Comparison of ENCODE assay signal across 9 cellular contexts in the genomic region with DNA sequence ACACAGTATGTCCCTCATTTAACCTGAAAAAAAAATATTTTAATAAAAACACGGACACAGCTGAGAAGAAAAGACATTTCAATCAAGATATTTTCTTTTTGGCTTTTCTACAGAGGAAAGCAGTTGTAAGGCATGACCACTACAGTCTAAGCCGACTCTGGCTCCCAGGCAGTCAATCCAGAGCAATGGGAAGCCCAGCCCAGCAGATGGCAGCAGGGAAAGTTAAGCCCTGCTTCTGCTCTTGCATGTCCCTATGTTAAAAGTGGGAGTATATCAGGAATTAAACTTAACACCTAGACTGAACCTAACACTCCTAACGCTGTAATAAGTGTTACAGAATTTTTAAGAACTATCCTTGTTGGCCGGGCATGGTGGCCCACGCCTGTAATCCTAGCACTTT. TPM values are rescaled to one million over a fixed set of nuclear protein-coding genes. Genes with fewer than 3 reads are reported as not detected.
DNase-seq lines count a peak whose midpoint lies in the region; ATAC-seq and TF ChIP-seq lines count a peak whose summit lies in the region.
"Had no signal": no experiment of that assay in that cellular context is flagged by ENCODE, and none has a peak within 500 bp of the region (broad histone marks: within the 10 kb centered on the region; RNA-seq: fewer than 3 reads in every experiment).

No MANE protein-coding gene starts in this region.

- H3K4ac ChIP-seq in IMR-90 (ENCODE audit: low read depth, low read length) = no peak overlapping the region

- no peak overlapping the region for H2BK120ac ChIP-seq in IMR-90 (ENCODE audit: low read depth, low read length)

- H2BK20ac ChIP-seq in IMR-90 (ENCODE audit: low read depth, low read length) = no peak overlapping the region

- no peak overlapping the region for H3K4me3 Mint-ChIP-seq in Calu3 (ENCODE audit: low read depth, unreplicated experiment)

- no peaks in the 10 kb centered on the region for H3K4me1 Mint-ChIP-seq in Calu3 (ENCODE audit: low read depth, unreplicated experiment)

- H3K56ac ChIP-seq in IMR-90 (ENCODE audit: extremely low read depth, insufficient read depth, low read length) = no peak overlapping the region

- ATAC-seq in IMR-90 (ENCODE audit: low read depth) (peak; percentile 64), lower lobe of right lung (peak in 1 of 2 donors; percentile 74), sciatic nerve (no peak)
- ATAC-seq in activated naive CD4-positive, alpha-beta T cell treated with anti-CD3 and anti-CD28 coated beads, Interleukin-2, amount 50 U/mL, for 72 hours = no peak

- no peaks in the 10 kb centered on the region for H4K20me1 ChIP-seq in IMR-90 (ENCODE audit: insufficient read depth, low read length)
- no peaks in the 10 kb centered on the region for H4K20me1 ChIP-seq in mammary epithelial cell (ENCODE audit: insufficient read depth, low read length)

- H4K5ac ChIP-seq in IMR-90 (ENCODE audit: low read depth, low read length) = no peak overlapping the region

- no peaks in the 10 kb centered on the region for H3K9me3 Mint-ChIP-seq in Calu3 (ENCODE audit: low read depth, unreplicated experiment)
- H3K9me3 Mint-ChIP-seq in activated naive CD4-positive, alpha-beta T cell treated with anti-CD3 and anti-CD28 coated beads, Interleukin-2, amount 50 U/mL, for 72 hours = no peaks in the 10 kb centered on the region

- H2AK5ac ChIP-seq in IMR-90 (ENCODE audit: low read depth, low read length) = no peak overlapping the region

- H2AFZ ChIP-seq in IMR-90 (replicated peaks; ENCODE audit: low read length, poor library complexity) (no peak overlapping the region), mammary epithelial cell (ENCODE audit: low read depth, low read length) (no peak overlapping the region)

- H3K9me3 ChIP-seq in IMR-90 (ENCODE audit: control insufficient read depth, insufficient read depth, low read length) (no peaks in the 10 kb centered on the region), mammary epithelial cell (replicated peaks; ENCODE audit: insufficient read depth, low read length) (no peaks in the 10 kb centered on the region), lower lobe of right lung (no peaks in the 10 kb centered on the region)

- no peak overlapping the region for H3K18ac ChIP-seq in IMR-90 (ENCODE audit: low read depth, low read length)

- H3K23ac ChIP-seq in IMR-90 (ENCODE audit: low read depth, low read length) = no peak overlapping the region

- DNase-seq in Calu3 (peak; percentile 49), IMR-90 (peak; percentile 22), mammary epithelial cell (peak; percentile 26), lower lobe of right lung (no peak), T-helper 9 cell (no peak), sciatic nerve (ENCODE audit: low spot score) (no peak)
- DNase-seq in activated CD8-positive, alpha-beta memory T cell treated with anti-CD3 and anti-CD28 coated beads, Interleukin-2, amount 50 U/mL, for 48 hours = no peak
- no peak for DNase-seq in activated naive CD4-positive, alpha-beta T cell treated with anti-CD3 and anti-CD28 coated beads, Interleukin-2, amount 50 U/mL, for 72 hours (ENCODE audit: low spot score in 2 of 2)
- DNase-seq: NCI-H345 had no signal

- intact Hi-C loops in Calu3 (cut with micrococcal nuclease; ENCODE audit: unreplicated experiment) = loop anchor here (1.0 kb wide), 2 partner anchors 43 to 501 kb away; no protein-coding TSS in a partner anchor
- intact Hi-C loops in IMR-90 (cut with micrococcal nuclease) = loop anchor here (2.0 kb wide), 1 partner anchor 501 kb away; no protein-coding TSS in a partner anchor
- intact Hi-C loops in mammary epithelial cell (cut with micrococcal nuclease) = no loop called here
- intact Hi-C loops in lower lobe of right lung (cut with DNase I) = no loop called here
- intact Hi-C loops in sciatic nerve (cut with DNase I) = no loop called here

- H3K79me2 ChIP-seq in mammary epithelial cell (ENCODE audit: insufficient read depth, low read length) = no peaks in the 10 kb centered on the region

- dilution Hi-C loops in IMR-90 (cut with HindIII; ENCODE audit: low sequenced_read_pairs, unreplicated experiment) (no loop called here), mammary epithelial cell (cut with HindIII; ENCODE audit: low sequenced_read_pairs) (no loop called here)

- TF ChIP-seq CTCF in Calu3 (IDR thresholded peaks at IDR 0.05; ENCODE audit: unreplicated experiment) (peak; percentile 48), IMR-90 (conservative IDR thresholded peaks at IDR 0.05; ENCODE audit: low read depth, low read length) (peak; percentile 32), mammary epithelial cell (conservative IDR thresholded peaks at IDR 0.05 in 1 of 2, IDR thresholded peaks at IDR 0.05 in 1 of 2; ENCODE audit: extremely low read depth in 1 of 2, insufficient read depth in 1 of 2, low read depth in 1 of 2, low read length in 2 of 2) (peak; percentile 28 to 53), lower lobe of right lung (IDR thresholded peaks at IDR 0.05) (peak; percentile 33)

- no peak overlapping the region for H3K14ac ChIP-seq in IMR-90 (replicated peaks; ENCODE audit: low read depth, low read length)

- peaks cover 4% of the 10 kb centered on the region; the same call in 1 of the 2 replicates for H3K9me1 ChIP-seq in IMR-90 (ENCODE audit: insufficient read depth, low read length)

- no peak overlapping the region for H3K9ac ChIP-seq in IMR-90 (ENCODE audit: low read depth, low read length)
- H3K9ac ChIP-seq in mammary epithelial cell (ENCODE audit: insufficient read depth, low read length) = no peak overlapping the region

- H3K27me3 Mint-ChIP-seq in Calu3 (ENCODE audit: unreplicated experiment) = no peaks in the 10 kb centered on the region

- H4K8ac ChIP-seq in IMR-90 (ENCODE audit: low read depth in 2 of 2, low read length in 2 of 2) = no peak overlapping the region

- H3K79me1 ChIP-seq in IMR-90 (ENCODE audit: low read depth in 1 of 2, low read length in 2 of 2) = no peaks in the 10 kb centered on the region

- H2BK5ac ChIP-seq in IMR-90 (ENCODE audit: low read depth, low read length, poor library complexity, severe bottlenecking) = no peak overlapping the region

- CTCF ChIA-PET in Calu3 (lab: Charles Lee) (no interaction called here), IMR-90 (lab: Yijun Ruan, JAX) (interaction anchor here (0.6 to 0.9 kb wide), 2 partner anchors 17 to 97 kb away, joined by 3 read pairs; no protein-coding TSS in a partner anchor), mammary epithelial cell (lab: Charles Lee; ENCODE audit: low non-redundant PET) (no interaction called here)

- no peak for TF ChIP-seq POLR2A in IMR-90 (IDR thresholded peaks at IDR 0.05; ENCODE audit: low read depth, low read length)

- no peak overlapping the region for H3K27ac Mint-ChIP-seq in Calu3 (ENCODE audit: unreplicated experiment)
- no peak overlapping the region for H3K27ac Mint-ChIP-seq in activated naive CD4-positive, alpha-beta T cell treated with anti-CD3 and anti-CD28 coated beads, Interleukin-2, amount 50 U/mL, for 72 hours

- H3K36me3 ChIP-seq in IMR-90 (ENCODE audit: control insufficient read depth, insufficient read depth, low read length) (peaks cover 15% of the 10 kb centered on the region), mammary epithelial cell (ENCODE audit: insufficient read depth, low read length) (peaks cover 35% of the 10 kb centered on the region), lower lobe of right lung (peaks cover 96% of the 10 kb centered on the region)

- peak; percentile 32 for TF ChIP-seq RAD21 in IMR-90 (IDR thresholded peaks at IDR 0.05; ENCODE audit: low read length)

- H4K91ac ChIP-seq in IMR-90 (ENCODE audit: insufficient read depth, low read depth, low read length) = no peak overlapping the region

- no peak overlapping the region for H2BK15ac ChIP-seq in IMR-90 (ENCODE audit: low read depth, low read length)

- peaks cover 30% of the 10 kb centered on the region for H3K36me3 Mint-ChIP-seq in Calu3 (ENCODE audit: insufficient read depth, unreplicated experiment)
- H3K36me3 Mint-ChIP-seq in activated naive CD4-positive, alpha-beta T cell treated with anti-CD3 and anti-CD28 coated beads, Interleukin-2, amount 50 U/mL, for 72 hours = peaks cover 0 to 6% of the 10 kb centered on the region in 2 donors

- H3K4me3 ChIP-seq in IMR-90 (ENCODE audit: insufficient read depth, low read depth, low read length) = no peak overlapping the region
- no peak overlapping the region for H3K4me3 ChIP-seq in mammary epithelial cell (replicated peaks in 1 of 3; ENCODE audit: insufficient read depth in 1 of 3, low read depth in 2 of 3, low read length in 3 of 3)
- H3K4me3 ChIP-seq in lower lobe of right lung = no peak overlapping the region

- WGBS in IMR-90 (ENCODE audit: extremely low coverage in 2 of 2, insufficient read length in 1 of 2), 2 experiments = 100% methylated on average over 1 of the region's 5 CpGs; no CpG with 5 or more reads in 1 of the 2 experiments
- WGBS in mammary epithelial cell (ENCODE audit: low coverage, missing lambda C conversion rate) = 61% methylated on average over 5 of the region's 5 CpGs

- H3K4me2 ChIP-seq in IMR-90 (ENCODE audit: low read depth, low read length) = no peak overlapping the region
- H3K4me2 ChIP-seq in mammary epithelial cell (ENCODE audit: insufficient read depth, low read depth, low read length) = no peak overlapping the region

- H3K27ac ChIP-seq in IMR-90 (ENCODE audit: insufficient read depth, low read length) (no peak overlapping the region), mammary epithelial cell (ENCODE audit: insufficient read depth, low read depth, low read length) (no peak overlapping the region), lower lobe of right lung (no peak overlapping the region)

- BruUV-seq in Calu3 (replicated peaks; lab: Mats Ljungman, UMichigan) (no TSS peak), IMR-90 (replicated peaks; lab: Mats Ljungman, UMichigan) (no TSS peak), mammary epithelial cell (replicated peaks; lab: Mats Ljungman, UMichigan) (no TSS peak)

- H3K4me1 ChIP-seq in IMR-90 (ENCODE audit: control insufficient read depth, insufficient read depth, low read length) (no peaks in the 10 kb centered on the region), mammary epithelial cell (ENCODE audit: insufficient read depth, low read length) (no peaks in the 10 kb centered on the region), lower lobe of right lung (peaks cover 1% of the 10 kb centered on the region)

- no peaks in the 10 kb centered on the region for H3K27me3 ChIP-seq in IMR-90 (ENCODE audit: control insufficient read depth, insufficient read depth, low read length)
- H3K27me3 ChIP-seq in mammary epithelial cell (ENCODE audit: insufficient read depth, low read length) = no peaks in the 10 kb centered on the region
- H3K27me3 ChIP-seq in lower lobe of right lung (ENCODE audit: low read depth) = no peaks in the 10 kb centered on the region

- in situ Hi-C loops in IMR-90 (cut with MboI; ENCODE audit: low sequenced_read_pairs) = no loop called here
- in situ Hi-C loops in mammary epithelial cell (cut with MboI; ENCODE audit: low sequenced_read_pairs in 2 of 2) = no loop called here

- POLR2A ChIA-PET in IMR-90 (lab: Charles Lee; ENCODE audit: unreplicated experiment) = no interaction called here

- no peak overlapping the region for H2AK9ac ChIP-seq in IMR-90 (replicated peaks; ENCODE audit: low read depth, low read length, poor library complexity)

RNA-seq across cellular contexts. Expression of gene HAL, which starts 19.5 kb away (rescaled TPM):
- 1.4 TPM in 2 replicates for total RNA-seq in Calu3 (2022)
- under 0.01 and 0.56 TPM in 2 replicates for total RNA-seq in IMR-90 (2012; rRNA removed)
- polyA plus RNA-seq in IMR-90 (2012; rRNA removed) = 0.02 TPM in 1 of 2 replicates, not detected in the other
- polyA plus RNA-seq in IMR-90 (2012; cell fraction: cytosol; rRNA removed) = not detected in 2 replicates
- 0.15 and 0.99 TPM in 2 replicates for polyA plus RNA-seq in IMR-90 (2012; cell fraction: nucleus; rRNA removed; ENCODE audit: low replicate concordance)
- under 1 TPM; 0.31 to 0.33 TPM for total RNA-seq in mammary epithelial cell
- polyA plus RNA-seq in mammary epithelial cell = 0.24 TPM
- polyA minus RNA-seq in mammary epithelial cell = not detected
- total RNA-seq in lower lobe of right lung = 7.3 TPM
- 2.1 TPM for total RNA-seq in sciatic nerve
- 1 to 10 TPM in 1 of 2 donors, under 1 TPM in 1; 0.39 to 1.2 TPM for total RNA-seq in activated naive CD4-positive, alpha-beta T cell treated with anti-CD3 and anti-CD28 coated beads, Interleukin-2, amount 50 U/mL, for 72 hours

RNA-seq across cellular contexts. Expression of gene LTA4H, which starts 19.7 kb away (rescaled TPM):
- total RNA-seq in Calu3 (2022) (105 and 120 TPM in 2 replicates), IMR-90 (2012; rRNA removed) (41.0 and 76.7 TPM in 2 replicates), mammary epithelial cell (100 to 1,000 TPM; 103 to 110 TPM), lower lobe of right lung (567 TPM), sciatic nerve (56.5 TPM)
- polyA plus RNA-seq in IMR-90 (2012; rRNA removed) (37.9 and 43.3 TPM in 2 replicates), mammary epithelial cell (98.9 TPM)
- 11.4 and 13.1 TPM in 2 replicates for polyA plus RNA-seq in IMR-90 (2012; cell fraction: cytosol; rRNA removed)
- polyA plus RNA-seq in IMR-90 (2012; cell fraction: nucleus; rRNA removed; ENCODE audit: low replicate concordance) = 11.4 and 73.3 TPM in 2 replicates
- 93.9 TPM for polyA minus RNA-seq in mammary epithelial cell
- total RNA-seq in activated naive CD4-positive, alpha-beta T cell treated with anti-CD3 and anti-CD28 coated beads, Interleukin-2, amount 50 U/mL, for 72 hours = 100 to 1,000 TPM; 132 to 156 TPM

Comparison
In these comparisons a context has a peak if more than half of its experiments do, and no peak if none do; other contexts are left out.
1. DNase-seq: peak in Calu3 (single experiment), IMR-90 (single experiment) and mammary epithelial cell (single experiment); none in lower lobe of right lung (single experiment), T-helper 9 cell (single experiment), activated CD8-positive, alpha-beta memory T cell treated with anti-CD3 and anti-CD28 coated beads, Interleukin-2, amount 50 U/mL, for 48 hours (single experiment), sciatic nerve (single experiment) and activated naive CD4-positive, alpha-beta T cell treated with anti-CD3 and anti-CD28 coated beads, Interleukin-2, amount 50 U/mL, for 72 hours (0 of 2).
2. intact Hi-C loops: an anchor here in Calu3 (1.0 kb wide) and IMR-90 (2.0 kb wide); none called in mammary epithelial cell, lower lobe of right lung and sciatic nerve.
3. Peak in every context shown above with its lines, with median percentiles within 50 percentile points of each other: CTCF ChIP-seq.